16 cellular contexts compared by ENCODE assay signal in the genomic region with DNA sequence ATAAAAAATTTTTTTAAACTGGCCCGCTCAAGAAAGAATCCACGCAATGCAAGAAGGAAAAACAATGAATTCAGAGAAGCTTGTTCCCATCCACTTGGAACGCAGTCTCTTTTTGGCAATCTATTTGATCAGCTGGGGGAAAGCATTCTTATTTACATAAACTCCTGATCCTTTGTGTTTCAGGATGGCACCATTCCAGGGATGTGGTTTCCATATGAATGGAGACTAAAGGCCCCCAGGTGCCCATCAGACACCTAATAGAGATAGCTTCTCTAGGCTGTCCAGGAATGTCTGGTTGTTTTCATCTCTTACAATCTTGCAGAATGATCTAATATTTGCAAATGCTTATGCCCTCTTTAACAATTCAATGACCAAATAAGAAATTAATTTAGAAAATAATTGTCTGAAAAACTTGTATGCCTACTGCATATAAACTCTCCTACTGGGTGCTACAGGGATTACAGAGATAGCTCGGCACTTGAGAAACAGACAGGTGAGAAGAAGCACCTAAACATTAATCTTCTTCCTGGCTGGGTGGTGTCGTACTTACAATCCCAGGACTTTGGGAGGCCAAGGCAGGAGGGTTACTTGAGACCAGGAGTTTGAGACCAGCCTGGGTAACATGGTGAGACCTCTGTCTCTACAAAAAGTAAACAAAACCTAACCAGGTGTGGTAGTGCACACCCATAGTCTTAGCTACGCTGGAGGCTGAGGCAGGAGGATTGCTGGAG. TPM values are rescaled to one million over a fixed set of nuclear protein-coding genes. Genes with fewer than 3 reads are reported as not detected.
DNase-seq lines count a peak whose midpoint lies in the region; ATAC-seq lines count a peak whose summit lies in the region.
"Had no signal": no experiment of that assay in that cellular context is flagged by ENCODE, and none has a peak within 500 bp of the region (broad histone marks: within the 10 kb centered on the region; RNA-seq: fewer than 3 reads in every experiment).

No MANE protein-coding gene starts in this region.

- no peaks in the 10 kb centered on the region for H3K27me3 ChIP-seq in naive thymus-derived CD4-positive, alpha-beta T cell (ENCODE audit: control insufficient read depth in 2 of 2, insufficient read depth in 2 of 2, low read length in 2 of 2)

- no peak overlapping the region for H3K4me3 ChIP-seq in naive thymus-derived CD4-positive, alpha-beta T cell (ENCODE audit: low read length)

- peaks cover 52% of the 10 kb centered on the region for H3K4me1 Mint-ChIP-seq in activated CD4-positive, alpha-beta T cell treated with anti-CD3 and anti-CD28 coated beads, Interleukin-2, amount 10 ng/mL, durations not matched to agents 7 days and 5 days
- peaks cover 27% of the 10 kb centered on the region for H3K4me1 Mint-ChIP-seq in T-helper 17 cell
- peaks cover 20 to 44% (median 34%) of the 10 kb centered on the region in 7 donors for H3K4me1 Mint-ChIP-seq in naive thymus-derived CD4-positive, alpha-beta T cell

- intact Hi-C loops in naive thymus-derived CD4-positive, alpha-beta T cell (cut with micrococcal nuclease), result no loop called here

- peaks cover 2% of the 10 kb centered on the region for H3K9me3 Mint-ChIP-seq in activated CD4-positive, alpha-beta T cell treated with anti-CD3 and anti-CD28 coated beads, Interleukin-2, amount 10 ng/mL, durations not matched to agents 7 days and 5 days
- H3K9me3 Mint-ChIP-seq in naive thymus-derived CD4-positive, alpha-beta T cell, result peaks cover 0 to 2% (median 0%) of the 10 kb centered on the region in 11 donors
- H3K9me3 Mint-ChIP-seq: activated T-cell treated with anti-CD3 and anti-CD28 coated beads, Interleukin-2, amount 50 U/mL, for 24 hours; nephron progenitor cell; type B pancreatic cell had no signal

- no peak for DNase-seq in activated CD4-positive, alpha-beta T cell treated with anti-CD3 and anti-CD28 coated beads, Interleukin-2, amount 10 ng/mL, durations not matched to agents 7 days and 5 days
- no peak for DNase-seq in activated CD4-positive, alpha-beta T cell treated with anti-CD3 and anti-CD28 coated beads for 48 hours
- peak; percentile 92 for DNase-seq in NCI-H2029 treated with DMSO at 0.1 percent for 48 hours (lab: John Stamatoyannopoulos, UW)
- DNase-seq in T-helper 17 cell, result no peak
- no peak for DNase-seq in naive thymus-derived CD4-positive, alpha-beta T cell
- DNase-seq in Kasumi-1 (lab: John Stamatoyannopoulos, UW), result no peak
- DNase-seq in activated gamma-delta T cell treated with Interleukin-2 at 50 U/mL for 16 hours, result no peak
- DNase-seq: activated T-cell treated with anti-CD3 and anti-CD28 coated beads, Interleukin-2, amount 50 U/mL, for 24 hours; islet precursor cell; NCI-H1694 treated with DMSO at 0.1 percent for 48 hours; nephron progenitor cell; WERI-Rb-1 had no signal

- no peaks in the 10 kb centered on the region for H3K36me3 ChIP-seq in naive thymus-derived CD4-positive, alpha-beta T cell (ENCODE audit: control insufficient read depth in 2 of 3, insufficient read depth in 3 of 3, low read length in 3 of 3)
- H3K36me3 ChIP-seq: WERI-Rb-1 had no signal

- H3K27ac Mint-ChIP-seq in activated CD4-positive, alpha-beta T cell treated with anti-CD3 and anti-CD28 coated beads, Interleukin-2, amount 10 ng/mL, durations not matched to agents 7 days and 5 days, result peak overlapping the region; percentile 77
- peak overlapping the region; percentile 68 for H3K27ac Mint-ChIP-seq in T-helper 17 cell
- peak overlapping the region in 8 of 9 donors; percentile 56 to 92 (median 80) for H3K27ac Mint-ChIP-seq in naive thymus-derived CD4-positive, alpha-beta T cell
- H3K27ac Mint-ChIP-seq: nephron progenitor cell, type B pancreatic cell had no signal

- CTCF ChIA-PET in activated CD4-positive, alpha-beta T cell treated with anti-CD3 and anti-CD28 coated beads, Interleukin-2, amount 10 ng/mL, durations not matched to agents 7 days and 5 days (lab: Charles Lee), result interaction anchor here (0.7 to 1.4 kb wide), 3 partner anchors 11 to 705 kb away, joined by 3 to 4 read pairs (median 3); no protein-coding TSS in a partner anchor
- CTCF ChIA-PET in naive thymus-derived CD4-positive, alpha-beta T cell (lab: Charles Lee), result interaction anchor here (0.6 kb wide), 1 partner anchor 8 kb away, joined by 4 read pairs; no protein-coding TSS in a partner anchor

- H3K9me3 ChIP-seq in T-helper 17 cell (ENCODE audit: control insufficient read depth, low read length, poor library complexity, severe bottlenecking), result no peaks in the 10 kb centered on the region
- no peaks in the 10 kb centered on the region for H3K9me3 ChIP-seq in naive thymus-derived CD4-positive, alpha-beta T cell (ENCODE audit: control insufficient read depth in 2 of 3, low read length in 3 of 3)

- H3K27ac ChIP-seq in naive thymus-derived CD4-positive, alpha-beta T cell (ENCODE audit: low read depth, low read length), result no peak overlapping the region
- H3K27ac ChIP-seq: RWPE1, WERI-Rb-1 had no signal

- H3K4me1 ChIP-seq in naive thymus-derived CD4-positive, alpha-beta T cell (ENCODE audit: control insufficient read depth in 2 of 2, insufficient read depth in 2 of 2, low read length in 2 of 2), result peaks cover 14 to 26% of the 10 kb centered on the region in 2 donors

- H3K4me3 Mint-ChIP-seq in activated CD4-positive, alpha-beta T cell treated with anti-CD3 and anti-CD28 coated beads, Interleukin-2, amount 10 ng/mL, durations not matched to agents 7 days and 5 days, result no peak overlapping the region
- no peak overlapping the region for H3K4me3 Mint-ChIP-seq in T-helper 17 cell
- peak overlapping the region in 3 of 10 donors; percentile 51 to 90 (median 85) for H3K4me3 Mint-ChIP-seq in naive thymus-derived CD4-positive, alpha-beta T cell
- H3K4me3 Mint-ChIP-seq: nephron progenitor cell, type B pancreatic cell had no signal

- peaks cover 10% of the 10 kb centered on the region for H3K27me3 Mint-ChIP-seq in activated CD4-positive, alpha-beta T cell treated with anti-CD3 and anti-CD28 coated beads, Interleukin-2, amount 10 ng/mL, durations not matched to agents 7 days and 5 days
- no peaks in the 10 kb centered on the region for H3K27me3 Mint-ChIP-seq in T-helper 17 cell
- H3K27me3 Mint-ChIP-seq in naive thymus-derived CD4-positive, alpha-beta T cell, result peaks cover 0 to 10% (median 5%) of the 10 kb centered on the region in 5 donors
- H3K27me3 Mint-ChIP-seq: activated T-cell treated with anti-CD3 and anti-CD28 coated beads, Interleukin-2, amount 50 U/mL, for 24 hours had no signal

- POLR2A ChIA-PET in activated CD4-positive, alpha-beta T cell treated with anti-CD3 and anti-CD28 coated beads, Interleukin-2, amount 10 ng/mL, durations not matched to agents 7 days and 5 days (lab: Charles Lee), result no interaction called here
- POLR2A ChIA-PET in naive thymus-derived CD4-positive, alpha-beta T cell (lab: Charles Lee), result interaction anchor here (0.7 to 1.0 kb wide), 5 partner anchors 28 to 292 kb away, joined by 3 to 7 read pairs (median 4); no protein-coding TSS in a partner anchor

- ATAC-seq in T-helper 17 cell, result no peak
- ATAC-seq in naive thymus-derived CD4-positive, alpha-beta T cell, result no peak
- no peak for ATAC-seq in GM21381 (IDR thresholded peaks at IDR 0.05; ENCODE audit: unreplicated experiment)

- H3K36me3 Mint-ChIP-seq in activated CD4-positive, alpha-beta T cell treated with anti-CD3 and anti-CD28 coated beads, Interleukin-2, amount 10 ng/mL, durations not matched to agents 7 days and 5 days (ENCODE audit: low read depth), result peaks cover 4% of the 10 kb centered on the region
- H3K36me3 Mint-ChIP-seq in T-helper 17 cell (ENCODE audit: low read depth), result peaks cover 7% of the 10 kb centered on the region
- H3K36me3 Mint-ChIP-seq in naive thymus-derived CD4-positive, alpha-beta T cell, result peaks cover 0 to 11% (median 0%) of the 10 kb centered on the region in 5 donors

RNA-seq across cellular contexts. Expression of a gene that starts 3.0 kb away (rescaled TPM):
- total RNA-seq in activated CD4-positive, alpha-beta T cell treated with anti-CD3 and anti-CD28 coated beads, Interleukin-2, amount 10 ng/mL, durations not matched to agents 7 days and 5 days, result 1 to 10 TPM; 7.5 to 7.8 TPM
- 10 to 100 TPM; 21.3 to 32.3 TPM for total RNA-seq in T-helper 17 cell
- total RNA-seq in naive thymus-derived CD4-positive, alpha-beta T cell, result 10 to 100 TPM; 11.2 to 55.2 (median 38.7) TPM
- polyA plus RNA-seq in naive thymus-derived CD4-positive, alpha-beta T cell, result 10 to 100 TPM in 1 of 2 donors, 1 to 10 TPM in 1; 9.8 to 22.1 TPM
- total RNA-seq: G401 had no signal
